In genomic region chr6:53154794-53155193, GRCh38 we compare ENCODE assay signal across 17 cellular contexts. TPM values are rescaled to one million over a fixed set of nuclear protein-coding genes. Genes with fewer than 3 reads are reported as not detected.
DNase-seq lines count a peak whose midpoint lies in the region; ATAC-seq and TF ChIP-seq lines count a peak whose summit lies in the region.
"Had no signal": no experiment of that assay in that cellular context is flagged by ENCODE, and none has a peak within 500 bp of the region (broad histone marks: within the 10 kb centered on the region; RNA-seq: fewer than 3 reads in every experiment).

No MANE protein-coding gene starts in this region.

- no peaks in the 10 kb centered on the region for H3K27me3 ChIP-seq in trophoblast cell (ENCODE audit: insufficient read depth, low read length)
- no peaks in the 10 kb centered on the region for H3K27me3 ChIP-seq in CD4-positive, alpha-beta memory T cell (ENCODE audit: insufficient read depth, low read length)
- no peaks in the 10 kb centered on the region for H3K27me3 ChIP-seq in CD4-positive, alpha-beta T cell (ENCODE audit: control insufficient read depth, insufficient read depth, low read length)
- H3K27me3 ChIP-seq: BLaER1 treated with 17β-estradiol and CSF1 and Interleukin-3, amounts not matched to agents 10 nM and 100 nM had no signal

- no peaks in the 10 kb centered on the region for H3K79me1 ChIP-seq in trophoblast cell (ENCODE audit: low read length)

- H2BK12ac ChIP-seq in trophoblast cell (ENCODE audit: low read length), result no peak overlapping the region

- peak; percentile 6 for DNase-seq in LHCN-M2 (ENCODE audit: low read depth)
- peak; percentile 49 for DNase-seq in fibroblast of peridontal ligament (ENCODE audit: extremely low read depth)
- DNase-seq in trophoblast cell, result peak in 1 of 2 donors; percentile 33
- no peak for DNase-seq in hepatic stellate cell (ENCODE audit: low spot score)
- DNase-seq in CD4-positive, alpha-beta memory T cell, result no peak
- DNase-seq in foreskin fibroblast, result no peak
- DNase-seq in CD4-positive, alpha-beta T cell, result no peak
- DNase-seq: CD4-positive, CD25-positive, alpha-beta regulatory T cell; DMS153; DMS79 treated with DMSO at 0.1 percent for 48 hours; EL; HCEC 1CT; HFFc6 had no signal

- H2BK120ac ChIP-seq in trophoblast cell (ENCODE audit: insufficient read depth, low read length, poor library complexity), result no peak overlapping the region

- peaks cover 0 to 17% of the 10 kb centered on the region in 2 donors for H3K27me3 Mint-ChIP-seq in CD4-positive, alpha-beta memory T cell
- peaks cover 11% of the 10 kb centered on the region for H3K27me3 Mint-ChIP-seq in CD4-positive, alpha-beta T cell

- no peaks in the 10 kb centered on the region for H3K9me3 Mint-ChIP-seq in CD4-positive, alpha-beta memory T cell
- no peaks in the 10 kb centered on the region for H3K9me3 Mint-ChIP-seq in CD4-positive, alpha-beta T cell
- H3K9me3 Mint-ChIP-seq: CD4-positive, CD25-positive, alpha-beta regulatory T cell; HFFc6 had no signal

- H3K14ac ChIP-seq in trophoblast cell (ENCODE audit: low read length), result no peak overlapping the region

- H3K36me3 Mint-ChIP-seq in CD4-positive, alpha-beta memory T cell, result no peaks in the 10 kb centered on the region
- H3K36me3 Mint-ChIP-seq in CD4-positive, alpha-beta T cell (ENCODE audit: low read depth), result no peaks in the 10 kb centered on the region
- H3K36me3 Mint-ChIP-seq: CD4-positive, CD25-positive, alpha-beta regulatory T cell had no signal

- no peak overlapping the region for H4K8ac ChIP-seq in trophoblast cell (ENCODE audit: low read depth, low read length)

- POLR2A ChIA-PET in CD4-positive, alpha-beta memory T cell (lab: Charles Lee; ENCODE audit: partially characterized antibody), result no interaction called here
- POLR2A ChIA-PET in CD4-positive, alpha-beta T cell (lab: Charles Lee), result no interaction called here

- H3K18ac ChIP-seq in trophoblast cell (ENCODE audit: low read length), result no peak overlapping the region

- no peak overlapping the region for H4K91ac ChIP-seq in trophoblast cell (ENCODE audit: low read depth, low read length)

- H3K4me1 Mint-ChIP-seq in CD4-positive, alpha-beta memory T cell, result no peaks in the 10 kb centered on the region
- no peaks in the 10 kb centered on the region for H3K4me1 Mint-ChIP-seq in CD4-positive, alpha-beta T cell (ENCODE audit: low read depth)
- H3K4me1 Mint-ChIP-seq: CD4-positive, CD25-positive, alpha-beta regulatory T cell had no signal

- H3K79me2 ChIP-seq in trophoblast cell (ENCODE audit: control insufficient read depth, insufficient read depth, low read length, poor library complexity), result no peaks in the 10 kb centered on the region

- peak overlapping the region; percentile 43 for H3K27ac ChIP-seq in trophoblast cell (ENCODE audit: low read depth, low read length)
- no peak overlapping the region for H3K27ac ChIP-seq in CD4-positive, alpha-beta memory T cell (ENCODE audit: low read depth, low read length)
- no peak overlapping the region for H3K27ac ChIP-seq in CD4-positive, alpha-beta T cell (ENCODE audit: low read depth, low read length)
- H3K27ac ChIP-seq: A549; BLaER1 treated with 17β-estradiol and CSF1 and Interleukin-3, amounts not matched to agents 10 nM and 100 nM had no signal

- H3K4me1 ChIP-seq in trophoblast cell (ENCODE audit: control insufficient read depth in 1 of 2, insufficient read depth in 2 of 2, low read length in 2 of 2), result no peaks in the 10 kb centered on the region
- no peaks in the 10 kb centered on the region for H3K4me1 ChIP-seq in CD4-positive, alpha-beta memory T cell (ENCODE audit: insufficient read depth, low read length)
- H3K4me1 ChIP-seq: A549; BLaER1 treated with 17β-estradiol and CSF1 and Interleukin-3, amounts not matched to agents 10 nM and 100 nM had no signal

- H3K27ac Mint-ChIP-seq in CD4-positive, alpha-beta memory T cell, result no peak overlapping the region
- H3K27ac Mint-ChIP-seq in CD4-positive, alpha-beta T cell, result no peak overlapping the region
- H3K27ac Mint-ChIP-seq: CD4-positive, CD25-positive, alpha-beta regulatory T cell; HFFc6 had no signal

- H2BK5ac ChIP-seq in trophoblast cell (ENCODE audit: low read depth, low read length, poor library complexity), result no peak overlapping the region

- intact Hi-C loops in CD4-positive, alpha-beta memory T cell (cut with micrococcal nuclease), result no loop called here
- intact Hi-C loops in CD4-positive, alpha-beta T cell (cut with DNase I, micrococcal nuclease), result no loop called here

- no CpG with 5 or more reads among the region's 2 CpGs for WGBS in trophoblast cell (ENCODE audit: extremely low coverage, insufficient coverage, insufficient read length)

- no peak overlapping the region for H4K12ac ChIP-seq in trophoblast cell (ENCODE audit: low read depth, low read length)

- no peaks in the 10 kb centered on the region for H3K9me3 ChIP-seq in trophoblast cell (ENCODE audit: insufficient read depth, low read depth, low read length)
- H3K9me3 ChIP-seq in CD4-positive, alpha-beta memory T cell (ENCODE audit: control insufficient read depth in 1 of 2, low read length in 2 of 2), result no peaks in the 10 kb centered on the region
- no peaks in the 10 kb centered on the region for H3K9me3 ChIP-seq in CD4-positive, alpha-beta T cell (ENCODE audit: control insufficient read depth, low read length)
- H3K9me3 ChIP-seq: A549; BLaER1 treated with 17β-estradiol and CSF1 and Interleukin-3, amounts not matched to agents 10 nM and 100 nM had no signal

- CTCF ChIA-PET in CD4-positive, alpha-beta memory T cell (lab: Charles Lee; ENCODE audit: partially characterized antibody), result no interaction called here
- CTCF ChIA-PET in CD4-positive, alpha-beta T cell (lab: Charles Lee), result no interaction called here

- no peak overlapping the region for H3K4me2 ChIP-seq in trophoblast cell (ENCODE audit: low read length)
- H3K4me2 ChIP-seq: A549; BLaER1 treated with 17β-estradiol and CSF1 and Interleukin-3, amounts not matched to agents 10 nM and 100 nM had no signal

- no peak overlapping the region for H2AK5ac ChIP-seq in trophoblast cell (ENCODE audit: low read length)

- H3K4me3 ChIP-seq in trophoblast cell (ENCODE audit: low read depth, low read length) (no peak overlapping the region), foreskin fibroblast (ENCODE audit: low read depth in 1 of 2, low read length in 2 of 2) (no peak overlapping the region)
- no peak overlapping the region for H3K4me3 ChIP-seq in CD4-positive, alpha-beta memory T cell (ENCODE audit: low read length in 2 of 2)
- H3K4me3 ChIP-seq: A549; BLaER1 treated with 17β-estradiol and CSF1 and Interleukin-3, amounts not matched to agents 10 nM and 100 nM had no signal

- no peak overlapping the region for H2AFZ ChIP-seq in trophoblast cell (ENCODE audit: insufficient read depth, low read length, poor library complexity)

- H3K4ac ChIP-seq in trophoblast cell (ENCODE audit: low read depth, low read length), result no peak overlapping the region

- no peak overlapping the region for H3K9ac ChIP-seq in trophoblast cell (ENCODE audit: low read length)
- H3K9ac ChIP-seq: BLaER1 treated with 17β-estradiol and CSF1 and Interleukin-3, amounts not matched to agents 10 nM and 100 nM had no signal

- no peak for ATAC-seq in CD4-positive, alpha-beta T cell (ENCODE audit: poor library complexity)
- ATAC-seq: A549, HepG2 had no signal

- no peak overlapping the region for H3K23ac ChIP-seq in trophoblast cell (ENCODE audit: low read length)

- TF ChIP-seq CTCF in foreskin fibroblast (IDR thresholded peaks at IDR 0.05; ENCODE audit: low read depth, low read length), result no peak
- TF ChIP-seq CTCF in CD4-positive, alpha-beta T cell (IDR thresholded peaks at IDR 0.05), result no peak

- no peaks in the 10 kb centered on the region for H3K36me3 ChIP-seq in trophoblast cell (ENCODE audit: control insufficient read depth in 1 of 2, insufficient read depth in 2 of 2, low read length in 2 of 2)
- H3K36me3 ChIP-seq in CD4-positive, alpha-beta memory T cell (ENCODE audit: insufficient read depth, low read length), result no peaks in the 10 kb centered on the region
- H3K36me3 ChIP-seq: BLaER1 treated with 17β-estradiol and CSF1 and Interleukin-3, amounts not matched to agents 10 nM and 100 nM had no signal

- no peak overlapping the region for H3K4me3 Mint-ChIP-seq in CD4-positive, alpha-beta memory T cell
- H3K4me3 Mint-ChIP-seq in CD4-positive, alpha-beta T cell, result no peak overlapping the region
- H3K4me3 Mint-ChIP-seq: CD4-positive, CD25-positive, alpha-beta regulatory T cell; HFFc6 had no signal

RNA-seq across cellular contexts. Expression of gene GCM1, which starts 6.2 kb away (rescaled TPM):
- total RNA-seq in LHCN-M2 (2014; rRNA removed), result not detected in 2 replicates
- polyA plus RNA-seq in LHCN-M2 (2012), result not detected
- polyA plus RNA-seq in trophoblast cell (2013), result 88.6 and 98.7 TPM in 2 replicates
- under 1 TPM; 0.11 to 0.15 TPM for total RNA-seq in CD4-positive, alpha-beta memory T cell
- not detected for polyA plus RNA-seq in CD4-positive, alpha-beta memory T cell
- total RNA-seq in CD4-positive, alpha-beta T cell, result under 1 TPM; 0.11 to 0.22 TPM
- total RNA-seq: H4, HFFc6 had no signal

Comparison
In these comparisons a context has a peak if more than half of its experiments do, and no peak if none do; other contexts are left out.
1. DNase-seq: peak in LHCN-M2 (single experiment) and fibroblast of peridontal ligament (single experiment); none in hepatic stellate cell (single experiment), CD4-positive, alpha-beta memory T cell (0 of 5), foreskin fibroblast (0 of 2) and CD4-positive, alpha-beta T cell (0 of 10).